ENCODE assay signal across 1 cellular context in the genomic region with DNA sequence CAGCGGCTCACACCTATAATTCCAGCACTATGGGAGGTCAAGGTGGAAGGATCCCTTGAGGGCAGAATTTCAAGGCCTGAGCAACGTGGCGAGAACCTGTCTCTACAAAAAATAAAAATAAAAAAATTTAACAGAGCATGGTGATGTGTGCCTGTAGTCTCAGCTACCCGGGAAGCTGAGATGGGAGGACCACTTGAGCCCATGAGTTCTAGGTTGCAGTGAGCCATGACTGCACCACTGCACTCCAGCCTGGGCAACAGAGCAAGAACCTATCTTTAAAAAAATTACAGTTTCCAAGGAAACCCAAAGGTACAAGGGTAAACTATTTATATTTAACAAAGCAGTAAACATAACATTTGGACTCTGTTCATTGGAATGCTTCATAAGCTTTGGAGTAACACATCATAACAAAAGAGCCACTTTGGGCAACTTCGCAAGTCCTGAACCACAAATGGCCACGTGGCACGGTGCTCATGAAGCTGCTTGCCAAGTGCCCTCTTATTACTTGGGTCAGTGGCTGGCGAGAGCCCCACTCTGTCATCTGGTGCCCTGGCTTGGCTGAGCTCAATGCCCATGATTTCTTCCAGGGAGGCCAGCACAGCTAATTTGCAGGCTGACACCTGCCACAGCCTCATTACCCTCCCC.
TF ChIP-seq lines count a peak whose summit lies in the region.

No MANE protein-coding gene starts in this region.

TF ChIP-seq in HepG2, 621 proteins besides CTCF, POLR2A, EP300 and RAD21 (continued from another document):
- TF ChIP-seq, protein P1, sequence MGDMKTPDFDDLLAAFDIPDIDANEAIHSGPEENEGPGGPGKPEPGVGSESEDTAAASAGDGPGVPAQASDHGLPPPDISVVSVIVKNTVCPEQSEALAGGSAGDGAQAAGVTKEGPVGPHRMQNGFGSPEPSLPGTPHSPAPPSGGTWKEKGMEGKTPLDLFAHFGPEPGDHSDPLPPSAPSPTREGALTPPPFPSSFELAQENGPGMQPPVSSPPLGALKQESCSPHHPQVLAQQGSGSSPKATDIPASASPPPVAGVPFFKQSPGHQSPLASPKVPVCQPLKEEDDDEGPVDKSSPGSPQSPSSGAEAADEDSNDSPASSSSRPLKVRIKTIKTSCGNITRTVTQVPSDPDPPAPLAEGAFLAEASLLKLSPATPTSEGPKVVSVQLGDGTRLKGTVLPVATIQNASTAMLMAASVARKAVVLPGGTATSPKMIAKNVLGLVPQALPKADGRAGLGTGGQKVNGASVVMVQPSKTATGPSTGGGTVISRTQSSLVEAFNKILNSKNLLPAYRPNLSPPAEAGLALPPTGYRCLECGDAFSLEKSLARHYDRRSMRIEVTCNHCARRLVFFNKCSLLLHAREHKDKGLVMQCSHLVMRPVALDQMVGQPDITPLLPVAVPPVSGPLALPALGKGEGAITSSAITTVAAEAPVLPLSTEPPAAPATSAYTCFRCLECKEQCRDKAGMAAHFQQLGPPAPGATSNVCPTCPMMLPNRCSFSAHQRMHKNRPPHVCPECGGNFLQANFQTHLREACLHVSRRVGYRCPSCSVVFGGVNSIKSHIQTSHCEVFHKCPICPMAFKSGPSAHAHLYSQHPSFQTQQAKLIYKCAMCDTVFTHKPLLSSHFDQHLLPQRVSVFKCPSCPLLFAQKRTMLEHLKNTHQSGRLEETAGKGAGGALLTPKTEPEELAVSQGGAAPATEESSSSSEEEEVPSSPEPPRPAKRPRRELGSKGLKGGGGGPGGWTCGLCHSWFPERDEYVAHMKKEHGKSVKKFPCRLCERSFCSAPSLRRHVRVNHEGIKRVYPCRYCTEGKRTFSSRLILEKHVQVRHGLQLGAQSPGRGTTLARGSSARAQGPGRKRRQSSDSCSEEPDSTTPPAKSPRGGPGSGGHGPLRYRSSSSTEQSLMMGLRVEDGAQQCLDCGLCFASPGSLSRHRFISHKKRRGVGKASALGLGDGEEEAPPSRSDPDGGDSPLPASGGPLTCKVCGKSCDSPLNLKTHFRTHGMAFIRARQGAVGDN (CRISPR knock-in tag; IDR thresholded peaks at IDR 0.05), result peak; percentile 22
- TF ChIP-seq, protein P2, sequence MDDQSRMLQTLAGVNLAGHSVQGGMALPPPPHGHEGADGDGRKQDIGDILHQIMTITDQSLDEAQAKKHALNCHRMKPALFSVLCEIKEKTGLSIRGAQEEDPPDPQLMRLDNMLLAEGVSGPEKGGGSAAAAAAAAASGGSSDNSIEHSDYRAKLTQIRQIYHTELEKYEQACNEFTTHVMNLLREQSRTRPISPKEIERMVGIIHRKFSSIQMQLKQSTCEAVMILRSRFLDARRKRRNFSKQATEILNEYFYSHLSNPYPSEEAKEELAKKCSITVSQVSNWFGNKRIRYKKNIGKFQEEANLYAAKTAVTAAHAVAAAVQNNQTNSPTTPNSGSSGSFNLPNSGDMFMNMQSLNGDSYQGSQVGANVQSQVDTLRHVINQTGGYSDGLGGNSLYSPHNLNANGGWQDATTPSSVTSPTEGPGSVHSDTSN (CRISPR knock-in tag; IDR thresholded peaks at IDR 0.05; ENCODE audit: borderline replicate concordance), result no peak
